In genomic region chr15:52569244-52569585, GRCh38 we compare ENCODE assay signal across 8 cellular contexts. TPM values are rescaled to one million over a fixed set of nuclear protein-coding genes. Genes with fewer than 3 reads are reported as not detected.
DNase-seq lines count a peak whose midpoint lies in the region; ATAC-seq and TF ChIP-seq lines count a peak whose summit lies in the region.

No MANE protein-coding gene starts in this region.

- no peak for TF ChIP-seq CTCF in Panc1 (IDR thresholded peaks at IDR 0.05)
- TF ChIP-seq CTCF in esophagus muscularis mucosa (IDR thresholded peaks at IDR 0.05): no peak
- no peak for TF ChIP-seq CTCF in psoas muscle (IDR thresholded peaks at IDR 0.05)

- DNase-seq in Panc1 (ENCODE audit: low read depth, low spot score) (no peak), esophagus muscularis mucosa (ENCODE audit: extremely low spot score) (no peak), psoas muscle (no peak), NCI-H446 treated with DMSO at 0.1 percent for 48 hours (lab: John Stamatoyannopoulos, UW) (no peak), NK-92 (lab: John Stamatoyannopoulos, UW; ENCODE audit: unreplicated experiment) (no peak)

- TF ChIP-seq EP300 in esophagus muscularis mucosa (IDR thresholded peaks at IDR 0.05): no peak

- ATAC-seq in Panc1 (peak; percentile 13), psoas muscle (peak in 3 of 4 donors; percentile 10 to 17 (median 11)), HG02885 (IDR thresholded peaks at IDR 0.05; ENCODE audit: poor library complexity, unreplicated experiment) (no peak), GM21390 (IDR thresholded peaks at IDR 0.05; ENCODE audit: unreplicated experiment) (no peak)

- H3K4me3 ChIP-seq in GM08714 (ENCODE audit: low read length) (peak overlapping the region; percentile 90; the same call in 1 of the 2 replicates), Panc1 (ENCODE audit: low read depth in 2 of 2, low read length in 2 of 2) (peak overlapping the region; percentile 86 to 97), esophagus muscularis mucosa (peak overlapping the region; percentile 69 to 92 (median 74)), psoas muscle (peak overlapping the region; percentile 88)

- H3K27ac ChIP-seq in Panc1 (ENCODE audit: low read length): peak overlapping the region; percentile 97
- peak overlapping the region; percentile 90 to 97 (median 92) for H3K27ac ChIP-seq in esophagus muscularis mucosa (replicated peaks in 1 of 4)
- H3K27ac ChIP-seq in psoas muscle: peak overlapping the region; percentile 91

- 36% methylated on average over 10 of the region's 10 CpGs for WGBS in esophagus muscularis mucosa
- 35 to 38% (median 37%) methylated on average over 10 of the region's 10 CpGs for WGBS in psoas muscle, 3 donors

- intact Hi-C loops in Panc1 (cut with micrococcal nuclease; ENCODE audit: unreplicated experiment): loop anchor here (5.0 to 10.0 kb wide), 2 partner anchors 108 to 314 kb away; partner anchors contain the start of gene ATOSA
- intact Hi-C loops in esophagus muscularis mucosa (cut with DNase I): loop anchor here (2.0 kb wide), 1 partner anchor 110 kb away; the partner anchor contains the start of gene ATOSA
- intact Hi-C loops in psoas muscle (cut with DNase I): loop anchor here in 1 of 2 donors (5.0 to 10.0 kb wide), 3 partner anchors 42 to 552 kb away; partner anchors contain the start of genes MAPK6 and MYO5A

- H3K36me3 ChIP-seq in Panc1 (ENCODE audit: control insufficient read depth, insufficient read depth, low read length) (peaks cover 5% of the 10 kb centered on the region; the same call in 1 of the 2 replicates), esophagus muscularis mucosa (no peaks in the 10 kb centered on the region), psoas muscle (ENCODE audit: insufficient read depth in 1 of 2, low read depth in 1 of 2) (no peaks in the 10 kb centered on the region)

- no peaks in the 10 kb centered on the region for H3K27me3 ChIP-seq in Panc1 (ENCODE audit: control insufficient read depth, insufficient read depth, low read length)
- H3K27me3 ChIP-seq in esophagus muscularis mucosa: no peaks in the 10 kb centered on the region
- H3K27me3 ChIP-seq in psoas muscle (ENCODE audit: insufficient read depth in 3 of 3, low read length in 2 of 3): no peaks in the 10 kb centered on the region

- peaks cover 17% of the 10 kb centered on the region for H3K4me1 ChIP-seq in Panc1 (ENCODE audit: control insufficient read depth, insufficient read depth, low read length)
- H3K4me1 ChIP-seq in esophagus muscularis mucosa: peaks cover 31 to 41% (median 39%) of the 10 kb centered on the region in 4 donors
- peaks cover 16% of the 10 kb centered on the region for H3K4me1 ChIP-seq in psoas muscle

- no TSS peak for BruUV-seq in Panc1 (replicated peaks; lab: Mats Ljungman, UMichigan)

- TF ChIP-seq POLR2A in esophagus muscularis mucosa (IDR thresholded peaks at IDR 0.05; ENCODE audit: low read depth): no peak

- H3K9me3 ChIP-seq in Panc1 (ENCODE audit: control insufficient read depth, insufficient read depth, low read depth, low read length): no peaks in the 10 kb centered on the region
- no peaks in the 10 kb centered on the region for H3K9me3 ChIP-seq in esophagus muscularis mucosa
- no peaks in the 10 kb centered on the region for H3K9me3 ChIP-seq in psoas muscle

- POLR2A ChIA-PET in Panc1 (lab: Charles Lee): no interaction called here

- in situ Hi-C loops in Panc1 (cut with HindIII; ENCODE audit: low pct_unique_long_range_greater_than_20kb, low sequenced_read_pairs): no loop called here

- CTCF ChIA-PET in Panc1 (lab: Charles Lee): no interaction called here

RNA-seq across cellular contexts. Expression of gene ARPP19, which starts 0.4 kb away (rescaled TPM):
- 153 TPM for total RNA-seq in Panc1 (2021; ENCODE audit: unreplicated experiment)
- polyA plus RNA-seq in Panc1 (2012; ENCODE audit: insufficient read length): 56.4 TPM
- total RNA-seq in esophagus muscularis mucosa: 100 to 1,000 TPM; 141 to 201 (median 166) TPM
- total RNA-seq in psoas muscle: 100 to 1,000 TPM; 161 to 372 (median 274) TPM
- polyA plus RNA-seq in psoas muscle: 100 to 1,000 TPM; 134 to 374 (median 256) TPM

RNA-seq across cellular contexts. Expression of gene MYO5A, which starts 40.5 kb away (rescaled TPM):
- total RNA-seq in Panc1 (2021; ENCODE audit: unreplicated experiment) (61.1 TPM), esophagus muscularis mucosa (10 to 100 TPM; 22.0 to 37.4 (median 33.2) TPM), psoas muscle (1 to 10 TPM; 5.0 to 9.9 (median 7.8) TPM)
- polyA plus RNA-seq in Panc1 (2012; ENCODE audit: insufficient read length): 22.3 TPM
- 1 to 10 TPM; 3.6 to 7.7 (median 4.4) TPM for polyA plus RNA-seq in psoas muscle

Comparison
In these comparisons a context has a peak if more than half of its experiments do, and no peak if none do; other contexts are left out.
1. ATAC-seq: peak in Panc1 (single experiment) and psoas muscle (3 of 4); none in HG02885 (single experiment) and GM21390 (single experiment).
2. Peak in every context shown above with its lines, with median percentiles within 50 percentile points of each other: H3K4me3 ChIP-seq and H3K27ac ChIP-seq.